ENCODE assay signal across 8 cellular contexts in the genomic region with DNA sequence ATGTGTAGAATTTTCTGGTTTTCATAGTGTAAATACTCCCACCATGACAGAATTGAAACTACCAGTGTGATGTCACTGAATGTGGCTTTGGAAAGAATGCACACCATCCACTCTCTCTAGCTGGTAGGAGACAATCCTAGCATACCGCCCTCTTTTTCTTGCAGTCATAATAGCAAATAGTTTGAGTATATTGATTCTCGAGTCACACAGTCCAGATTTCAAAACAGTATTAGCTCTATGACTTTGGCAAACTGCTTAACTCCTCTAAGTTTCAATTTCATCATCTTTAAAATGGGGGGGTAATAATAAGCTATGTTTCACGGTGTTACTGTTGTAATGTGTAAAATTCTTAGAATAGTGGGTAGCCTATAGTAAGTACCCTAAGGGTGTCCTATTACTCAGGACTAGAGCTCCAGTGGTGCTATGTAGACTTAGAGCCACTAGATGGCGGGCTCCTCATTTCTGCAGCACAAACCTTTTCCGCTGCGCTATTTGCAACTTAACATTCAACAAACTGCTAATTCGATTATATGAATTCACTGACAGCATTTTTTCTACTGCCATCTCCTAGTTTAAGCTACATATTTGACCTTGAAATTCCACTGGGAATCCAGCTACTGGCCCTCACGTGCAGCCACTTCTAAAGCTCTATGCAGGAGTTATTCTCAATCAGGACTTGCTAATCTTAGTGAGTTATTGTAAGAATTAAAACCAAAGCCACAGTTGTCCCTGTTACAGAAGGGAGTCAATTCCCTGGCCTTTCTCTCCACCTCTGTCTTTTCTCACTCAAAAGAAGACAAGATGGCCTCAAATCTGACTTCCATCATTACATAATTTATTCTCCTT. TPM values are rescaled to one million over a fixed set of nuclear protein-coding genes. Genes with fewer than 3 reads are reported as not detected.
A peak's percentile ranks its signal among the peaks of the same experiment; 100 is the strongest.
DNase-seq lines count a peak whose midpoint lies in the region; ATAC-seq, FAIRE-seq and TF ChIP-seq lines count a peak whose summit lies in the region.

No MANE protein-coding gene starts in this region.

- H3K4me1 ChIP-seq in GM23338 (ENCODE audit: insufficient read depth): no peaks in the 10 kb centered on the region
- no peaks in the 10 kb centered on the region for H3K4me1 ChIP-seq in uterus

- H3F3A ChIP-seq in GM23338 (replicated peaks; ENCODE audit: low read depth): no peaks in the 10 kb centered on the region

- peaks cover 17% of the 10 kb centered on the region for H3K9me3 Mint-ChIP-seq in GM23338

- no peak overlapping the region for H2AFZ ChIP-seq in GM23338

- no peak overlapping the region for H3K27ac Mint-ChIP-seq in GM23338

- H3K4me3 Mint-ChIP-seq in GM23338: no peak overlapping the region

- H3K27ac ChIP-seq in GM23338 (ENCODE audit: low read depth) (no peak overlapping the region), uterus (no peak overlapping the region)

- no peaks in the 10 kb centered on the region for H3K27me3 ChIP-seq in GM23338 (ENCODE audit: insufficient read depth)
- H3K27me3 ChIP-seq in uterus: no peaks in the 10 kb centered on the region

- no peaks in the 10 kb centered on the region for H3K9me3 ChIP-seq in uterus

- ATAC-seq in GM23338: peak; percentile 97

- peak; percentile 89 for DNase-seq in GM23338 (ENCODE audit: low spot score)
- peak; percentile 90 for DNase-seq in LoVo (ENCODE audit: low spot score)
- peak; percentile 34 to 44 for DNase-seq in SHP77 (lab: John Stamatoyannopoulos, UW)
- peak in 3 of 4 experiments; percentile 8 to 42 (median 37) for DNase-seq in activated naive CD4-positive, alpha-beta T cell (lab: John Stamatoyannopoulos, UW)
- DNase-seq in glomerular visceral epithelial cell (ENCODE audit: extremely low spot score): peak; percentile 70
- DNase-seq in pons (ENCODE audit: low spot score): peak; percentile 90
- peak; percentile 58 to 74 for DNase-seq in uterus

- no peak for TF ChIP-seq POLR2A in uterus (IDR thresholded peaks at IDR 0.05)

- peaks cover 5% of the 10 kb centered on the region for H3K27me3 Mint-ChIP-seq in GM23338 (ENCODE audit: insufficient read depth, low read depth, poor library complexity)

- H3K36me3 ChIP-seq in GM23338 (ENCODE audit: insufficient read depth) (no peaks in the 10 kb centered on the region), uterus (no peaks in the 10 kb centered on the region)

- intact Hi-C loops in uterus (cut with DNase I; ENCODE audit: low total_unique reads): no loop called here

- H3K79me2 ChIP-seq in GM23338 (replicated peaks; ENCODE audit: insufficient read depth): no peaks in the 10 kb centered on the region

- TF ChIP-seq CTCF in GM23338 (conservative IDR thresholded peaks at IDR 0.05; ENCODE audit: low read depth in 2 of 2) (peak; percentile 86 to 93), uterus (IDR thresholded peaks at IDR 0.05) (peak; percentile 86 to 94 (median 91))

- no peak overlapping the region for H3K4me3 ChIP-seq in GM23338
- H3K4me3 ChIP-seq in uterus: no peak overlapping the region

- H3K4me1 Mint-ChIP-seq in GM23338: no peaks in the 10 kb centered on the region; the same call in 2 of the 3 replicates

- H3K9me2 ChIP-seq in GM23338 (ENCODE audit: insufficient read depth): no peaks in the 10 kb centered on the region

- H3K4me2 ChIP-seq in GM23338: no peak overlapping the region

- no peaks in the 10 kb centered on the region for H3K36me3 Mint-ChIP-seq in GM23338 (ENCODE audit: low read depth)

- no peaks in the 10 kb centered on the region for H4K20me1 ChIP-seq in GM23338 (replicated peaks; ENCODE audit: insufficient read depth)

- FAIRE-seq in G401.6 (lab: Jason Lieb, UNC): peak; percentile 69

TF ChIP-seq in GM23338, 12 proteins besides CTCF, POLR2A, EP300 and RAD21 (continues in another document):
- TF ChIP-seq JUNB (IDR thresholded peaks at IDR 0.05; ENCODE audit: unreplicated experiment) (no peak), STAT1 (IDR thresholded peaks at IDR 0.05; ENCODE audit: unreplicated experiment) (no peak), CREB1 (CRISPR knock-in tag; IDR thresholded peaks at IDR 0.05; ENCODE audit: low read depth) (no peak), NANOG (IDR thresholded peaks at IDR 0.05; ENCODE audit: borderline replicate concordance) (no peak), ZNF114 (CRISPR knock-in tag; IDR thresholded peaks at IDR 0.05) (no peak)
- TF ChIP-seq, protein P1, sequence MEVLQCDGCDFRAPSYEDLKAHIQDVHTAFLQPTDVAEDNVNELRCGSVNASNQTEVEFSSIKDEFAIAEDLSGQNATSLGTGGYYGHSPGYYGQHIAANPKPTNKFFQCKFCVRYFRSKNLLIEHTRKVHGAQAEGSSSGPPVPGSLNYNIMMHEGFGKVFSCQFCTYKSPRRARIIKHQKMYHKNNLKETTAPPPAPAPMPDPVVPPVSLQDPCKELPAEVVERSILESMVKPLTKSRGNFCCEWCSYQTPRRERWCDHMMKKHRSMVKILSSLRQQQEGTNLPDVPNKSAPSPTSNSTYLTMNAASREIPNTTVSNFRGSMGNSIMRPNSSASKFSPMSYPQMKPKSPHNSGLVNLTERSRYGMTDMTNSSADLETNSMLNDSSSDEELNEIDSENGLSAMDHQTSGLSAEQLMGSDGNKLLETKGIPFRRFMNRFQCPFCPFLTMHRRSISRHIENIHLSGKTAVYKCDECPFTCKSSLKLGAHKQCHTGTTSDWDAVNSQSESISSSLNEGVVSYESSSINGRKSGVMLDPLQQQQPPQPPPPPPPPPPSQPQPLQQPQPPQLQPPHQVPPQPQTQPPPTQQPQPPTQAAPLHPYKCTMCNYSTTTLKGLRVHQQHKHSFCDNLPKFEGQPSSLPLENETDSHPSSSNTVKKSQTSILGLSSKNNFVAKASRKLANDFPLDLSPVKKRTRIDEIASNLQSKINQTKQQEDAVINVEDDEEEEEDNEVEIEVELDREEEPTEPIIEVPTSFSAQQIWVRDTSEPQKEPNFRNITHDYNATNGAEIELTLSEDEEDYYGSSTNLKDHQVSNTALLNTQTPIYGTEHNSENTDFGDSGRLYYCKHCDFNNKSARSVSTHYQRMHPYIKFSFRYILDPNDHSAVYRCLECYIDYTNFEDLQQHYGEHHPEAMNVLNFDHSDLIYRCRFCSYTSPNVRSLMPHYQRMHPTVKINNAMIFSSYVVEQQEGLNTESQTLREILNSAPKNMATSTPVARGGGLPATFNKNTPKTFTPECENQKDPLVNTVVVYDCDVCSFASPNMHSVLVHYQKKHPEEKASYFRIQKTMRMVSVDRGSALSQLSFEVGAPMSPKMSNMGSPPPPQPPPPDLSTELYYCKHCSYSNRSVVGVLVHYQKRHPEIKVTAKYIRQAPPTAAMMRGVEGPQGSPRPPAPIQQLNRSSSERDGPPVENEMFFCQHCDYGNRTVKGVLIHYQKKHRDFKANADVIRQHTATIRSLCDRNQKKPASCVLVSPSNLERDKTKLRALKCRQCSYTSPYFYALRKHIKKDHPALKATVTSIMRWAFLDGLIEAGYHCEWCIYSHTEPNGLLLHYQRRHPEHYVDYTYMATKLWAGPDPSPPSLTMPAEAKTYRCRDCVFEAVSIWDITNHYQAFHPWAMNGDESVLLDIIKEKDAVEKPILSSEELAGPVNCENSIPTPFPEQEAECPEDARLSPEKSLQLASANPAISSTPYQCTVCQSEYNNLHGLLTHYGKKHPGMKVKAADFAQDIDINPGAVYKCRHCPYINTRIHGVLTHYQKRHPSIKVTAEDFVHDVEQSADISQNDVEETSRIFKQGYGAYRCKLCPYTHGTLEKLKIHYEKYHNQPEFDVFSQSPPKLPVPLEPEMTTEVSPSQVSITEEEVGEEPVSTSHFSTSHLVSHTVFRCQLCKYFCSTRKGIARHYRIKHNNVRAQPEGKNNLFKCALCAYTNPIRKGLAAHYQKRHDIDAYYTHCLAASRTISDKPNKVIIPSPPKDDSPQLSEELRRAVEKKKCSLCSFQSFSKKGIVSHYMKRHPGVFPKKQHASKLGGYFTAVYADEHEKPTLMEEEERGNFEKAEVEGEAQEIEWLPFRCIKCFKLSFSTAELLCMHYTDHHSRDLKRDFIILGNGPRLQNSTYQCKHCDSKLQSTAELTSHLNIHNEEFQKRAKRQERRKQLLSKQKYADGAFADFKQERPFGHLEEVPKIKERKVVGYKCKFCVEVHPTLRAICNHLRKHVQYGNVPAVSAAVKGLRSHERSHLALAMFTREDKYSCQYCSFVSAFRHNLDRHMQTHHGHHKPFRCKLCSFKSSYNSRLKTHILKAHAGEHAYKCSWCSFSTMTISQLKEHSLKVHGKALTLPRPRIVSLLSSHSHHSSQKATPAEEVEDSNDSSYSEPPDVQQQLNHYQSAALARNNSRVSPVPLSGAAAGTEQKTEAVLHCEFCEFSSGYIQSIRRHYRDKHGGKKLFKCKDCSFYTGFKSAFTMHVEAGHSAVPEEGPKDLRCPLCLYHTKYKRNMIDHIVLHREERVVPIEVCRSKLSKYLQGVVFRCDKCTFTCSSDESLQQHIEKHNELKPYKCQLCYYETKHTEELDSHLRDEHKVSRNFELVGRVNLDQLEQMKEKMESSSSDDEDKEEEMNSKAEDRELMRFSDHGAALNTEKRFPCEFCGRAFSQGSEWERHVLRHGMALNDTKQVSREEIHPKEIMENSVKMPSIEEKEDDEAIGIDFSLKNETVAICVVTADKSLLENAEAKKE (CRISPR knock-in tag; IDR thresholded peaks at IDR 0.05): no peak

RNA-seq across cellular contexts. Expression of a gene that starts 18.7 kb away (rescaled TPM):
- not detected in 2 replicates for total RNA-seq in GM23338 (2014; rRNA removed; shearing (Covaris generic))
- polyA plus RNA-seq in GM23338 (2016; fragmentation: Nextera tagmentation; extraction: Ambion mirVana): not detected in 2 replicates
- total RNA-seq in uterus: not detected

RNA-seq across cellular contexts. Expression of a gene that starts 22.7 kb away (rescaled TPM):
- 26.4 and 27.3 TPM in 2 replicates for total RNA-seq in GM23338 (2014; rRNA removed; shearing (Covaris generic))
- polyA plus RNA-seq in GM23338 (2016; fragmentation: Nextera tagmentation; extraction: Ambion mirVana): 26.3 and 27.5 TPM in 2 replicates
- total RNA-seq in uterus: 100 to 1,000 TPM in 1 of 4 donors, 10 to 100 TPM in 3; 58.2 to 173 (median 86.9) TPM

RNA-seq across cellular contexts. Expression of a gene that starts 44.2 kb away (rescaled TPM):
- 2.3 and 3.6 TPM in 2 replicates for total RNA-seq in GM23338 (2014; rRNA removed; shearing (Covaris generic))
- 1.7 and 3.3 TPM in 2 replicates for polyA plus RNA-seq in GM23338 (2016; fragmentation: Nextera tagmentation; extraction: Ambion mirVana)
- 10 to 100 TPM in 1 of 4 donors, 1 to 10 TPM in 1, not detected in 2; 2.2 to 11.1 TPM for total RNA-seq in uterus

RNA-seq across cellular contexts. Expression of a gene that starts 47.6 kb away (rescaled TPM):
- 15.7 and 21.8 TPM in 2 replicates for total RNA-seq in GM23338 (2014; rRNA removed; shearing (Covaris generic))
- polyA plus RNA-seq in GM23338 (2016; fragmentation: Nextera tagmentation; extraction: Ambion mirVana): 13.7 and 17.7 TPM in 2 replicates
- 10 to 100 TPM in 3 of 4 donors, 1 to 10 TPM in 1; 4.1 to 32.2 (median 24.5) TPM for total RNA-seq in uterus

RNA-seq across cellular contexts. Expression of a gene that starts 57.3 kb away (rescaled TPM):
- total RNA-seq in GM23338 (2014; rRNA removed; shearing (Covaris generic)): 0.21 TPM in 1 of 2 replicates, not detected in the other
- polyA plus RNA-seq in GM23338 (2016; fragmentation: Nextera tagmentation; extraction: Ambion mirVana): not detected in 2 replicates
- not detected for total RNA-seq in uterus

Comparison
In these comparisons a context has a peak if more than half of its experiments do, and no peak if none do; other contexts are left out.
1. DNase-seq: peak in every context shown above with its lines; median percentile 90 in LoVo; 90 in pons; 89 in GM23338; 70 in glomerular visceral epithelial cell; 66 in uterus; 39 in SHP77; 37 in activated naive CD4-positive, alpha-beta T cell.